21 cellular contexts compared by ENCODE assay signal in the genomic region with DNA sequence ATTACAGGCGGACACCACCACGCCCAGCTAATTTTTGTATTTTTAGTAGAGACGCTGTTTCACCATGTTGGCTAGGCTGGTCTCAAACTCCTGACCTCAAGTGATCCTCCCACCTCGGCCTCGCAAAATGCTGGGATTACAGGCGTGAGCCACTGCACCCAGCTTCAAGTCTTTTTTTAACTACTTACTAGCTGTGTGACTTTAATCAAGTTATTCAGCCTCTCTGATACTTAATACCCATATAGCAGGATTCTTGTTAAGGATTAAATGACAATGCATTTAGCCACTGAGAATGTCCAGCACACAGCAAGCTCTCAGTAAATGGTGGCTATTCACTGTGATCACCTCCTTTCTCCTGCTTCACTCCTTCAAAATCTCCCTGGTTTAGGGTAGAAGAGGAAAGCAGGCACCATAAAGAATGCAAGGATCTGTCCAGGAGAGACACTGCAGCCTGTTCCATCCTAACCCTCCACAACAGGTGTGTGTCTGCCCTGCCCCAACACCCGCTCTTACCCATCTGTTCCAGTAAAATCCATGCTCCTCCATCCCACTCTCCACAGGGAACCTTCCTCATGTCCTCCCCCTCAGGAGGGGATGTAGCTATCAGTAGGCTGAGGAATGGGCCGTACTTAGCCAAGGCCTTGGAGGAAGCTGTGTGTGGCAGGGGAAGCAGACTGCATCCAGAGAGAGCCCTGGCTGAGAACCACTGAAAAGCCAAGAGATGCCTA.
A peak's percentile ranks its signal among the peaks of the same experiment; 100 is the strongest.
DNase-seq lines count a peak whose midpoint lies in the region; ATAC-seq, FAIRE-seq and TF ChIP-seq lines count a peak whose summit lies in the region.
"Had no signal": no experiment of that assay in that cellular context is flagged by ENCODE, and none has a peak within 500 bp of the region (broad histone marks: within the 10 kb centered on the region; RNA-seq: fewer than 3 reads in every experiment).

No MANE protein-coding gene starts in this region.

- H3K27me3 Mint-ChIP-seq in GM23338 (ENCODE audit: insufficient read depth, low read depth, poor library complexity) = peaks cover 2% of the 10 kb centered on the region
- H3K27me3 Mint-ChIP-seq: activated CD4-positive, alpha-beta T cell treated with anti-CD3 and anti-CD28 coated beads, Interleukin-2, amount 10 ng/mL, durations not matched to agents 24 days and 14 days; activated naive CD8-positive, alpha-beta T cell treated with anti-CD3 and anti-CD28 coated beads, Interleukin-2, amount 50 U/mL, for 24 hours had no signal

- no peak overlapping the region for H2AFZ ChIP-seq in GM23338
- H2AFZ ChIP-seq in HepG2 (ENCODE audit: low read length) = no peak overlapping the region
- H2AFZ ChIP-seq: GM23248 had no signal

- no peak for TF ChIP-seq RAD21 in HepG2 (CRISPR knock-in tag; IDR thresholded peaks at IDR 0.05)

- H3K27ac ChIP-seq in GM23338 (ENCODE audit: low read depth) (no peak overlapping the region), WERI-Rb-1 (no peak overlapping the region), HepG2 (ENCODE audit: extremely low read length, insufficient read depth, low read length) (peak overlapping the region; percentile 63), psoas muscle (peak overlapping the region; percentile 36)
- H3K27ac ChIP-seq: GM23248, Peyer's patch, testis had no signal

- H3K79me2 ChIP-seq in GM23338 (replicated peaks; ENCODE audit: insufficient read depth) (peaks cover 85% of the 10 kb centered on the region), HepG2 (ENCODE audit: insufficient read depth, low read length) (peaks cover 54% of the 10 kb centered on the region)

- H3K36me3 ChIP-seq in GM23338 (ENCODE audit: insufficient read depth) (no peaks in the 10 kb centered on the region), WERI-Rb-1 (no peaks in the 10 kb centered on the region), HepG2 (replicated peaks in 1 of 2; ENCODE audit: control insufficient read depth in 1 of 2, insufficient read depth in 2 of 2, low read length in 2 of 2) (peaks cover 0 to 3% of the 10 kb centered on the region in 2 experiments; a peak in 1 of 5 replicates), psoas muscle (ENCODE audit: insufficient read depth in 1 of 2, low read depth in 1 of 2) (no peaks in the 10 kb centered on the region)
- H3K36me3 ChIP-seq: Peyer's patch had no signal

- POLR2A ChIA-PET in HepG2 (lab: Yijun Ruan, JAX) = no interaction called here

- DNase-seq in GM23338 (ENCODE audit: low spot score) (no peak), WERI-Rb-1 (peak; percentile 44), HepG2 (ENCODE audit: low spot score) (no peak), psoas muscle (no peak), SIG-M5 (lab: John Stamatoyannopoulos, UW) (no peak)
- DNase-seq: activated CD4-positive, alpha-beta T cell treated with anti-CD3 and anti-CD28 coated beads, Interleukin-2, amount 10 ng/mL, durations not matched to agents 24 days and 14 days; activated naive CD8-positive, alpha-beta T cell treated with anti-CD3 and anti-CD28 coated beads, Interleukin-2, amount 50 U/mL, for 24 hours; erythroblast; GM23248; NCI-H1417; NCI-H2227 treated with DMSO at 0.1 percent for 48 hours; NK-92 treated with Interleukin-12 subunit alpha and Interleukin-12 subunit beta, amount 100 ng/mL, for 24 hours; retina; testis had no signal

- TF ChIP-seq POLR2A in HepG2 (IDR thresholded peaks at IDR 0.05; ENCODE audit: insufficient read depth in 1 of 2, low read depth in 2 of 2, low read length in 2 of 2) = no peak

- CTCF ChIA-PET in HepG2 (lab: Yijun Ruan, JAX; ENCODE audit: low intra/inter-chr PET ratio, low total read pairs) = no interaction called here

- WGBS in HepG2 (ENCODE audit: low lambda C conversion rate) = 53% methylated on average over 8 of the region's 8 CpGs
- whole genome bisulfite sequencing in psoas muscle, 3 donors = 82 to 91% (median 86%) methylated on average over 8 of the region's 8 CpGs

- H3K4me1 Mint-ChIP-seq in GM23338 = peaks cover 17% of the 10 kb centered on the region

- FAIRE-seq in HepG2 (lab: Jason Lieb, UNC) = no peak
- FAIRE-seq: frontal cortex, GM19239, TTC549 had no signal

- H3K4me1 ChIP-seq in GM23338 (ENCODE audit: insufficient read depth) (no peaks in the 10 kb centered on the region), HepG2 (ENCODE audit: insufficient read depth, low read length) (peaks cover 63% of the 10 kb centered on the region), psoas muscle (peaks cover 35% of the 10 kb centered on the region)
- H3K4me1 ChIP-seq: Peyer's patch had no signal

- TF ChIP-seq CTCF in GM23338 (conservative IDR thresholded peaks at IDR 0.05; ENCODE audit: low read depth in 2 of 2) (no peak), WERI-Rb-1 (IDR thresholded peaks at IDR 0.05; ENCODE audit: low read depth, low read length) (no peak), HepG2 (CRISPR knock-in tag; IDR thresholded peaks at IDR 0.05) (no peak), psoas muscle (IDR thresholded peaks at IDR 0.05) (no peak)

- intact Hi-C loops in HepG2 (cut with micrococcal nuclease; ENCODE audit: unreplicated experiment) = loop anchor here (5.0 to 10.0 kb wide), 2 partner anchors 47 to 60 kb away; no protein-coding TSS in a partner anchor
- intact Hi-C loops in psoas muscle (cut with DNase I) = no loop called here

- no peaks in the 10 kb centered on the region for H3K9me2 ChIP-seq in GM23338 (ENCODE audit: insufficient read depth)

- no peaks in the 10 kb centered on the region for H3K36me3 Mint-ChIP-seq in GM23338 (ENCODE audit: low read depth)

- no peak overlapping the region for H3K9ac ChIP-seq in HepG2 (ENCODE audit: insufficient read depth, low read depth, low read length)
- H3K9ac ChIP-seq: GM23248 had no signal

- H3F3A ChIP-seq in GM23338 (replicated peaks; ENCODE audit: low read depth) = no peaks in the 10 kb centered on the region

- no peaks in the 10 kb centered on the region for H3K27me3 ChIP-seq in GM23338 (ENCODE audit: insufficient read depth)
- H3K27me3 ChIP-seq in WERI-Rb-1 (ENCODE audit: insufficient read depth, low read depth, severe bottlenecking) = no peaks in the 10 kb centered on the region
- H3K27me3 ChIP-seq in HepG2 (ENCODE audit: control insufficient read depth in 1 of 2, insufficient read depth in 2 of 2, low read length in 2 of 2) = no peaks in the 10 kb centered on the region
- no peaks in the 10 kb centered on the region for H3K27me3 ChIP-seq in psoas muscle (ENCODE audit: insufficient read depth in 3 of 3, low read length in 2 of 3)
- H3K27me3 ChIP-seq: Peyer's patch, testis had no signal

- H3K4me3 ChIP-seq in GM23338 = no peak overlapping the region
- no peak overlapping the region for H3K4me3 ChIP-seq in WERI-Rb-1 (ENCODE audit: low read depth, low read length)
- peak overlapping the region in 1 of 3 experiments; percentile 22; a peak in 1 of 6 replicates for H3K4me3 ChIP-seq in HepG2 (replicated peaks in 1 of 3; ENCODE audit: insufficient read depth in 1 of 3, low read depth in 2 of 3, low read length in 3 of 3)
- no peak overlapping the region for H3K4me3 ChIP-seq in psoas muscle
- H3K4me3 ChIP-seq: GM23248, Peyer's patch, testis had no signal

- H4K20me1 ChIP-seq in GM23338 (replicated peaks; ENCODE audit: insufficient read depth) (peaks cover 5% of the 10 kb centered on the region; the same call in 1 of the 2 replicates), HepG2 (ENCODE audit: insufficient read depth, low read length) (no peaks in the 10 kb centered on the region)

- H3K9me3 ChIP-seq in WERI-Rb-1 (ENCODE audit: severe bottlenecking) = no peaks in the 10 kb centered on the region
- H3K9me3 ChIP-seq in HepG2 (ENCODE audit: low read length) = no peaks in the 10 kb centered on the region
- H3K9me3 ChIP-seq in psoas muscle = no peaks in the 10 kb centered on the region
- H3K9me3 ChIP-seq: Peyer's patch, testis had no signal

- no peaks in the 10 kb centered on the region for H3K9me3 Mint-ChIP-seq in GM23338
- H3K9me3 Mint-ChIP-seq: activated CD4-positive, alpha-beta T cell treated with anti-CD3 and anti-CD28 coated beads, Interleukin-2, amount 10 ng/mL, durations not matched to agents 24 days and 14 days; activated naive CD8-positive, alpha-beta T cell treated with anti-CD3 and anti-CD28 coated beads, Interleukin-2, amount 50 U/mL, for 24 hours; activated T-helper 2 cell treated with anti-CD3 and anti-CD28 coated beads, Interferon-gamma antibody, Interleukin-2, Interleukin-4, amounts not matched to agents 10 μg/mL and 5 μg/mL and 100 μg/mL, durations not matched to agents 14 hours and 24 hours and 36 hours had no signal

- H3K4me2 ChIP-seq in GM23338 (no peak overlapping the region), HepG2 (ENCODE audit: low read depth, low read length) (peak overlapping the region; percentile 73)

- H3K4me3 Mint-ChIP-seq in GM23338 = no peak overlapping the region
- H3K4me3 Mint-ChIP-seq: activated CD4-positive, alpha-beta T cell treated with anti-CD3 and anti-CD28 coated beads, Interleukin-2, amount 10 ng/mL, durations not matched to agents 24 days and 14 days; activated naive CD8-positive, alpha-beta T cell treated with anti-CD3 and anti-CD28 coated beads, Interleukin-2, amount 50 U/mL, for 24 hours had no signal

- ATAC-seq in GM23338 = peak; percentile 37
- ATAC-seq in HepG2 = no peak
- no peak for ATAC-seq in psoas muscle
- no peak for ATAC-seq in GM18870 (IDR thresholded peaks at IDR 0.05; ENCODE audit: unreplicated experiment)
- no peak for ATAC-seq in HG02642 (IDR thresholded peaks at IDR 0.05; ENCODE audit: poor library complexity, unreplicated experiment)
- ATAC-seq: activated naive CD8-positive, alpha-beta T cell treated with anti-CD3 and anti-CD28 coated beads, Interleukin-2, amount 50 U/mL, for 24 hours had no signal

- BruUV-seq in HepG2 (replicated peaks; lab: Mats Ljungman, UMichigan) = no TSS peak

- no peak overlapping the region for H3K27ac Mint-ChIP-seq in GM23338
- H3K27ac Mint-ChIP-seq: activated CD4-positive, alpha-beta T cell treated with anti-CD3 and anti-CD28 coated beads, Interleukin-2, amount 10 ng/mL, durations not matched to agents 24 days and 14 days; activated naive CD8-positive, alpha-beta T cell treated with anti-CD3 and anti-CD28 coated beads, Interleukin-2, amount 50 U/mL, for 24 hours; activated T-helper 2 cell treated with anti-CD3 and anti-CD28 coated beads, Interferon-gamma antibody, Interleukin-2, Interleukin-4, amounts not matched to agents 10 μg/mL and 5 μg/mL and 100 μg/mL, durations not matched to agents 14 hours and 24 hours and 36 hours had no signal

- TF ChIP-seq EP300 in HepG2 (IDR thresholded peaks at IDR 0.05; ENCODE audit: low read depth in 2 of 2, low read length in 2 of 2) = no peak
- no peak for TF ChIP-seq EP300 in HepG2 (CRISPR knock-in tag; IDR thresholded peaks at IDR 0.05; ENCODE audit: borderline replicate concordance)

- in situ Hi-C loops in HepG2 (cut with HindIII; ENCODE audit: extremely low pct_ligation_motif_present, low pct_unique_long_range_greater_than_20kb) = no loop called here

TF ChIP-seq in GM23338, 12 proteins besides CTCF, POLR2A, EP300 and RAD21 (continues in another document):
- TF ChIP-seq STAT1 (IDR thresholded peaks at IDR 0.05; ENCODE audit: unreplicated experiment) = no peak
- TF ChIP-seq NANOG (IDR thresholded peaks at IDR 0.05; ENCODE audit: borderline replicate concordance) = no peak

TF ChIP-seq in HepG2, 621 proteins besides CTCF, POLR2A, EP300 and RAD21 (continues in another document):
- TF ChIP-seq MAZ (IDR thresholded peaks at IDR 0.05; ENCODE audit: borderline replicate concordance, low read depth, low read length) (no peak), MAZ (CRISPR knock-in tag; IDR thresholded peaks at IDR 0.05; ENCODE audit: low read depth) (no peak)

Comparison
In these comparisons a context has a peak if more than half of its experiments do, and no peak if none do; other contexts are left out.
1. H3K27ac ChIP-seq: peak in HepG2 (single experiment) and psoas muscle (single experiment); none in GM23338 (single experiment) and WERI-Rb-1 (single experiment).